Comparison of ENCODE assay signal across 16 cellular contexts in genomic region chr2:8176837-8177236, GRCh38.
"Had no signal": no experiment of that assay in that cellular context is flagged by ENCODE, and none has a peak within 500 bp of the region (broad histone marks: within the 10 kb centered on the region; RNA-seq: fewer than 3 reads in every experiment).

No MANE protein-coding gene starts in this region.

- H3K4me3 Mint-ChIP-seq: activated CD4-positive, alpha-beta memory T cell treated with anti-CD3 and anti-CD28 coated beads for 36 hours; activated naive CD8-positive, alpha-beta T cell treated with anti-CD3 and anti-CD28 coated beads, Interleukin-2, amount 50 U/mL, for 24 hours; activated T-cell treated with anti-CD3 and anti-CD28 coated beads, Interleukin-2, amount 50 U/mL, for 72 hours; nephron; stimulated activated naive CD8-positive, alpha-beta T cell treated with anti-CD3 and anti-CD28 coated beads, Interleukin-15, Interleukin-2, amounts not matched to agents 100 ng/mL and 50 ng/mL, for 24 hours had no signal

- H3K4me1 ChIP-seq: esophagus muscularis mucosa, psoas muscle had no signal

- H3K27ac Mint-ChIP-seq: activated CD4-positive, alpha-beta memory T cell treated with anti-CD3 and anti-CD28 coated beads for 36 hours; activated naive CD8-positive, alpha-beta T cell treated with anti-CD3 and anti-CD28 coated beads, Interleukin-2, amount 50 U/mL, for 24 hours; activated T-cell treated with anti-CD3 and anti-CD28 coated beads, Interleukin-2, amount 50 U/mL, for 72 hours; nephron; stimulated activated naive CD8-positive, alpha-beta T cell treated with anti-CD3 and anti-CD28 coated beads, Interleukin-15, Interleukin-2, amounts not matched to agents 100 ng/mL and 50 ng/mL, for 24 hours had no signal

- H3K36me3 ChIP-seq: ascending aorta, esophagus muscularis mucosa had no signal

- H3K4me3 ChIP-seq: ascending aorta, esophagus muscularis mucosa, mucosa of descending colon, psoas muscle had no signal

- H3K27me3 Mint-ChIP-seq: stimulated activated naive CD8-positive, alpha-beta T cell treated with anti-CD3 and anti-CD28 coated beads, Interleukin-15, Interleukin-2, amounts not matched to agents 100 ng/mL and 50 ng/mL, for 24 hours had no signal

- H3K27ac ChIP-seq: ascending aorta, esophagus muscularis mucosa, psoas muscle, VCaP had no signal

- H3K9me3 ChIP-seq: esophagus muscularis mucosa, mucosa of descending colon, psoas muscle had no signal

- DNase-seq: activated CD4-positive, alpha-beta memory T cell treated with anti-CD3 and anti-CD28 coated beads for 36 hours; activated gamma-delta T cell treated with Interleukin-2 at 50 U/mL for 16 hours; activated naive CD8-positive, alpha-beta T cell treated with anti-CD3 and anti-CD28 coated beads, Interleukin-2, amount 50 U/mL, for 24 hours; activated T-cell treated with anti-CD3 and anti-CD28 coated beads, Interleukin-2, amount 50 U/mL, for 72 hours; foreskin fibroblast; immature natural killer cell; psoas muscle; stimulated activated CD4-positive, alpha-beta T cell treated with anti-CD3 and anti-CD28 coated beads, Interleukin-4, amount 100 ng/mL, for 1 hour; stimulated activated CD8-positive, alpha-beta memory T cell treated with anti-CD3 and anti-CD28 coated beads, Interleukin-4, amount 100 ng/mL, for 48 hours; T1000 had no signal

- H3K27me3 ChIP-seq: ascending aorta, esophagus muscularis mucosa had no signal

- ATAC-seq: activated naive CD8-positive, alpha-beta T cell treated with anti-CD3 and anti-CD28 coated beads, Interleukin-2, amount 50 U/mL, for 24 hours; activated T-cell treated with anti-CD3 and anti-CD28 coated beads, Interleukin-2, amount 50 U/mL, for 72 hours; mucosa of descending colon; psoas muscle had no signal
